ENCODE assay signal across 14 cellular contexts in genomic region chr22:27111796-27112195, GRCh38.
"Had no signal": no experiment of that assay in that cellular context is flagged by ENCODE, and none has a peak within 500 bp of the region (broad histone marks: within the 10 kb centered on the region; RNA-seq: fewer than 3 reads in every experiment).

No MANE protein-coding gene starts in this region.

- H3K9me3 ChIP-seq: gastroesophageal sphincter, lower lobe of right lung, ovary had no signal

- ATAC-seq: activated CD8-positive, alpha-beta T cell treated with anti-CD3 and anti-CD28 coated beads for 36 hours; activated naive CD4-positive, alpha-beta T cell treated with anti-CD3 and anti-CD28 coated beads, Interleukin-2, amount 50 U/mL, for 72 hours; activated T-cell treated with anti-CD3 and anti-CD28 coated beads, Interleukin-2, amount 50 U/mL, for 4 hours; gastroesophageal sphincter; naive thymus-derived CD8-positive, alpha-beta T cell; stimulated activated memory B cell treated with anti-CD40 and anti-IgM and Interleukin-4, amounts not matched to agents 10 μg/mL and 1 μg/mL and 100 μg/mL, for 72 hours had no signal

- H3K4me3 ChIP-seq: gastroesophageal sphincter, heart right ventricle, lower lobe of right lung, ovary had no signal

- H3K27me3 ChIP-seq: gastroesophageal sphincter, ovary had no signal

- H3K4me3 Mint-ChIP-seq: activated CD8-positive, alpha-beta T cell treated with anti-CD3 and anti-CD28 coated beads for 36 hours; activated T-cell treated with anti-CD3 and anti-CD28 coated beads, Interleukin-2, amount 50 U/mL, for 4 hours; naive thymus-derived CD8-positive, alpha-beta T cell; stimulated activated memory B cell treated with anti-CD40 and anti-IgM and Interleukin-4, amounts not matched to agents 10 μg/mL and 1 μg/mL and 100 μg/mL, for 72 hours had no signal

- H3K36me3 ChIP-seq: gastroesophageal sphincter, heart right ventricle, lower lobe of right lung, ovary had no signal

- H3K4me1 Mint-ChIP-seq: naive thymus-derived CD8-positive, alpha-beta T cell; stimulated activated memory B cell treated with anti-CD40 and anti-IgM and Interleukin-4, amounts not matched to agents 10 μg/mL and 1 μg/mL and 100 μg/mL, for 72 hours had no signal

- DNase-seq: activated CD4-positive, alpha-beta T cell treated with anti-CD3 and anti-CD28 coated beads for 4 hours; activated CD8-positive, alpha-beta T cell treated with anti-CD3 and anti-CD28 coated beads for 36 hours; activated effector memory CD4-positive, alpha-beta T cell treated with Interleukin-2 at 50 U/mL for 16 hours; activated T-cell treated with anti-CD3 and anti-CD28 coated beads, Interleukin-2, amount 50 U/mL, for 4 hours; dermis blood vessel endothelial cell; heart right ventricle; left cardiac atrium; lower lobe of right lung; naive thymus-derived CD8-positive, alpha-beta T cell; ovary; T-helper 2 cell had no signal

- H3K27ac Mint-ChIP-seq: activated CD8-positive, alpha-beta T cell treated with anti-CD3 and anti-CD28 coated beads for 36 hours; activated naive CD4-positive, alpha-beta T cell treated with anti-CD3 and anti-CD28 coated beads, Interleukin-2, amount 50 U/mL, for 72 hours; naive thymus-derived CD8-positive, alpha-beta T cell; stimulated activated memory B cell treated with anti-CD40 and anti-IgM and Interleukin-4, amounts not matched to agents 10 μg/mL and 1 μg/mL and 100 μg/mL, for 72 hours had no signal

- H3K27ac ChIP-seq: lower lobe of right lung, ovary had no signal

- H3K36me3 Mint-ChIP-seq: activated naive CD4-positive, alpha-beta T cell treated with anti-CD3 and anti-CD28 coated beads, Interleukin-2, amount 50 U/mL, for 72 hours; naive thymus-derived CD8-positive, alpha-beta T cell; stimulated activated memory B cell treated with anti-CD40 and anti-IgM and Interleukin-4, amounts not matched to agents 10 μg/mL and 1 μg/mL and 100 μg/mL, for 72 hours had no signal
